ENCODE assay signal across 21 cellular contexts in genomic region chrX:113274801-113275200, GRCh38.
"Had no signal": no experiment of that assay in that cellular context is flagged by ENCODE, and none has a peak within 500 bp of the region (broad histone marks: within the 10 kb centered on the region; RNA-seq: fewer than 3 reads in every experiment).

No MANE protein-coding gene starts in this region.

- H3K4me3 ChIP-seq: ascending aorta, cardiac muscle cell, PC-9 had no signal

- H3K27ac Mint-ChIP-seq: activated CD8-positive, alpha-beta T cell treated with anti-CD3 and anti-CD28 coated beads, Interleukin-2, amount 10 ng/mL, durations not matched to agents 7 days and 5 days; activated naive CD4-positive, alpha-beta T cell treated with anti-CD3 and anti-CD28 coated beads, Interleukin-2, amount 50 U/mL, for 24 hours had no signal

- H3K27ac ChIP-seq: ascending aorta, brain microvascular endothelial cell, cardiac muscle cell, PC-9 had no signal

- ATAC-seq: activated CD4-positive, CD25-positive, alpha-beta regulatory T cell treated with anti-CD3 and anti-CD28 coated beads, Interleukin-2, amount 50 U/mL, for 24 hours; activated CD8-positive, alpha-beta T cell treated with anti-CD3 and anti-CD28 coated beads, Interleukin-2, amount 10 ng/mL, durations not matched to agents 7 days and 5 days had no signal

- H3K36me3 ChIP-seq: ascending aorta, brain microvascular endothelial cell, cardiac muscle cell had no signal

- H3K9me3 ChIP-seq: ascending aorta, SK-N-SH had no signal

- H3K4me1 ChIP-seq: ascending aorta had no signal

- DNase-seq: activated CD4-positive, alpha-beta T cell treated with anti-CD3 and anti-CD28 coated beads for 48 hours; activated CD4-positive, alpha-beta T cell treated with anti-CD3 and anti-CD28 coated beads, Interleukin-2, amount 50 U/mL, for 4 hours; activated CD8-positive, alpha-beta memory T cell treated with anti-CD3 and anti-CD28 coated beads, Interleukin-2, amount 50 U/mL, for 48 hours; activated CD8-positive, alpha-beta T cell treated with anti-CD3 and anti-CD28 coated beads, Interleukin-2, amount 10 ng/mL, durations not matched to agents 7 days and 5 days; activated T-cell treated with anti-CD3 and anti-CD28 coated beads, Interleukin-2, amount 50 U/mL, for 1 hour; amniotic stem cell; brain microvascular endothelial cell; cerebellar nuclear complex; KG1; NCI-H1105 treated with DMSO at 0.1 percent for 48 hours; NCI-H1436 treated with DMSO at 0.1 percent for 48 hours; NCI-H187; NCI-H2081; NCI-H510A treated with DMSO at 0.1 percent for 48 hours; PC-9; SIG-M5; SK-N-SH had no signal

- H3K27me3 ChIP-seq: ascending aorta, brain microvascular endothelial cell, cardiac muscle cell had no signal

- H3K36me3 Mint-ChIP-seq: activated naive CD4-positive, alpha-beta T cell treated with anti-CD3 and anti-CD28 coated beads, Interleukin-2, amount 50 U/mL, for 24 hours had no signal

- H3K4me3 Mint-ChIP-seq: activated CD8-positive, alpha-beta T cell treated with anti-CD3 and anti-CD28 coated beads, Interleukin-2, amount 10 ng/mL, durations not matched to agents 7 days and 5 days; activated naive CD4-positive, alpha-beta T cell treated with anti-CD3 and anti-CD28 coated beads, Interleukin-2, amount 50 U/mL, for 24 hours had no signal

- H3K9me3 Mint-ChIP-seq: activated naive CD4-positive, alpha-beta T cell treated with anti-CD3 and anti-CD28 coated beads, Interleukin-2, amount 50 U/mL, for 24 hours had no signal

- H3K4me1 Mint-ChIP-seq: activated naive CD4-positive, alpha-beta T cell treated with anti-CD3 and anti-CD28 coated beads, Interleukin-2, amount 50 U/mL, for 24 hours had no signal

- H3K9ac ChIP-seq: SK-N-SH had no signal

- H2AFZ ChIP-seq: PC-9 had no signal

- H3K27me3 Mint-ChIP-seq: activated naive CD4-positive, alpha-beta T cell treated with anti-CD3 and anti-CD28 coated beads, Interleukin-2, amount 50 U/mL, for 24 hours had no signal

- H3K4me2 ChIP-seq: PC-9, SK-N-SH had no signal
